ENCODE assay signal across 19 cellular contexts in genomic region chr10:113036636-113037035, GRCh38.
DNase-seq lines count a peak whose midpoint lies in the region; ATAC-seq, FAIRE-seq and TF ChIP-seq lines count a peak whose summit lies in the region.
"Had no signal": no experiment of that assay in that cellular context is flagged by ENCODE, and none has a peak within 500 bp of the region (broad histone marks: within the 10 kb centered on the region; RNA-seq: fewer than 3 reads in every experiment).

No MANE protein-coding gene starts in this region.

- no peaks in the 10 kb centered on the region for H3K4me1 Mint-ChIP-seq in T-helper 17 cell
- H3K4me1 Mint-ChIP-seq: B cell had no signal

- H4K20me1 ChIP-seq in endothelial cell of umbilical vein (replicated peaks; ENCODE audit: control insufficient read depth, extremely low read depth, insufficient read depth, low read length) (peaks cover 2% of the 10 kb centered on the region), smooth muscle cell (ENCODE audit: low read depth) (peaks cover 65% of the 10 kb centered on the region)

- H2AFZ ChIP-seq in endothelial cell of umbilical vein (ENCODE audit: low read depth, low read length) (no peak overlapping the region), smooth muscle cell (ENCODE audit: low read depth) (no peak overlapping the region)

- H3K4me1 ChIP-seq in ascending aorta (peaks cover 8 to 31% of the 10 kb centered on the region in 2 donors), endothelial cell of umbilical vein (ENCODE audit: control insufficient read depth, extremely low read depth, insufficient read depth, low read length) (peaks cover 7% of the 10 kb centered on the region), smooth muscle cell (ENCODE audit: low read depth) (peaks cover 22% of the 10 kb centered on the region), aorta (ENCODE audit: control insufficient read depth in 1 of 2, insufficient read depth in 2 of 2, low read length in 2 of 2) (peaks cover 9% of the 10 kb centered on the region in 2 donors)

- H3K36me3 Mint-ChIP-seq in T-helper 17 cell (ENCODE audit: low read depth), result no peaks in the 10 kb centered on the region
- H3K36me3 Mint-ChIP-seq: CD8-positive, alpha-beta T cell had no signal

- CTCF ChIA-PET in endothelial cell of umbilical vein (lab: Charles Lee), result interaction anchor here (0.9 kb wide), 1 partner anchor 11 kb away, joined by 3 read pairs; no protein-coding TSS in a partner anchor

- FAIRE-seq in endothelial cell of umbilical vein (lab: Jason Lieb, UNC), result no peak
- FAIRE-seq: GM12878, H1 had no signal

- H3K9me3 ChIP-seq in ascending aorta (no peaks in the 10 kb centered on the region), endothelial cell of umbilical vein (replicated peaks; ENCODE audit: control insufficient read depth, insufficient read depth, low read length) (no peaks in the 10 kb centered on the region), smooth muscle cell (replicated peaks; ENCODE audit: low read depth) (no peaks in the 10 kb centered on the region), aorta (ENCODE audit: control insufficient read depth, low read length) (no peaks in the 10 kb centered on the region), T-helper 17 cell (ENCODE audit: control insufficient read depth, low read length, poor library complexity, severe bottlenecking) (no peaks in the 10 kb centered on the region)

- intact Hi-C loops in ascending aorta (cut with DNase I), result loop anchor here (2.0 to 5.0 kb wide), 2 partner anchors 16 to 76 kb away; no protein-coding TSS in a partner anchor
- intact Hi-C loops in endothelial cell of umbilical vein (cut with micrococcal nuclease), result no loop called here
- intact Hi-C loops in aorta (cut with DNase I), result no loop called here

- H3K4me3 Mint-ChIP-seq in T-helper 17 cell, result no peak overlapping the region
- H3K4me3 Mint-ChIP-seq: B cell; CD8-positive, alpha-beta T cell; H9 had no signal

- POLR2A ChIA-PET in endothelial cell of umbilical vein (lab: Charles Lee), result no interaction called here

- H3K36me3 ChIP-seq in ascending aorta (no peaks in the 10 kb centered on the region), endothelial cell of umbilical vein (ENCODE audit: control insufficient read depth in 2 of 2, extremely low read depth in 1 of 2, insufficient read depth in 2 of 2, low read length in 2 of 2) (no peaks in the 10 kb centered on the region), smooth muscle cell (ENCODE audit: low read depth) (no peaks in the 10 kb centered on the region), aorta (ENCODE audit: control insufficient read depth in 1 of 2, insufficient read depth in 2 of 2, low read length in 1 of 2) (no peaks in the 10 kb centered on the region)

- H3K27me3 ChIP-seq in ascending aorta, result no peaks in the 10 kb centered on the region
- no peaks in the 10 kb centered on the region for H3K27me3 ChIP-seq in endothelial cell of umbilical vein (ENCODE audit: control insufficient read depth in 2 of 2, insufficient read depth in 2 of 2, low read length in 2 of 2)
- H3K27me3 ChIP-seq in smooth muscle cell (ENCODE audit: low read depth), result no peaks in the 10 kb centered on the region
- H3K27me3 ChIP-seq in aorta (ENCODE audit: control insufficient read depth in 1 of 2, insufficient read depth in 2 of 2, low read length in 1 of 2), result no peaks in the 10 kb centered on the region
- H3K27me3 ChIP-seq: BLaER1 treated with 17β-estradiol and CSF1 and Interleukin-3, amounts not matched to agents 10 nM and 100 nM had no signal

- H3K4me2 ChIP-seq in endothelial cell of umbilical vein (ENCODE audit: insufficient read depth, low read length) (no peak overlapping the region), smooth muscle cell (no peak overlapping the region)
- H3K4me2 ChIP-seq: BLaER1 treated with 17β-estradiol and CSF1 and Interleukin-3, amounts not matched to agents 10 nM and 100 nM had no signal

- TF ChIP-seq POLR2A in endothelial cell of umbilical vein (IDR thresholded peaks at IDR 0.05; ENCODE audit: low read depth, low read length), result no peak

- H3K27ac ChIP-seq in ascending aorta (peak overlapping the region; percentile 63 to 82), endothelial cell of umbilical vein (ENCODE audit: insufficient read depth, low read depth, low read length) (no peak overlapping the region), smooth muscle cell (ENCODE audit: low read depth) (peak overlapping the region; percentile 75), aorta (ENCODE audit: low read depth in 1 of 2, low read length in 2 of 2) (peak overlapping the region; percentile 76 to 84)
- H3K27ac ChIP-seq: BLaER1 treated with 17β-estradiol and CSF1 and Interleukin-3, amounts not matched to agents 10 nM and 100 nM had no signal

- WGBS in smooth muscle cell (ENCODE audit: low lambda C conversion rate), result 96% methylated on average over 2 of the region's 2 CpGs
- 7 to 19% methylated on average over 2 of the region's 2 CpGs for WGBS in aorta, 2 donors

- H3K4me3 ChIP-seq in ascending aorta (no peak overlapping the region), endothelial cell of umbilical vein (replicated peaks in 1 of 3; ENCODE audit: insufficient read depth in 1 of 3, low read depth in 1 of 3, low read length in 3 of 3) (no peak overlapping the region), smooth muscle cell (no peak overlapping the region), aorta (ENCODE audit: low read length in 2 of 2) (no peak overlapping the region)
- H3K4me3 ChIP-seq: BLaER1 treated with 17β-estradiol and CSF1 and Interleukin-3, amounts not matched to agents 10 nM and 100 nM; GM12878 had no signal

- DNase-seq in ascending aorta (ENCODE audit: low spot score in 2 of 2) (peak in 1 of 2 donors; percentile 51), endothelial cell of umbilical vein (ENCODE audit: low read depth, low spot score) (peak; percentile 65), smooth muscle cell (lab: John Stamatoyannopoulos, UW; ENCODE audit: unreplicated experiment) (no peak), aorta (no peak), nucleus accumbens (lab: John Stamatoyannopoulos, UW) (no peak), T-helper 17 cell (no peak)
- DNase-seq: 8988T; Calu3; CD8-positive, alpha-beta T cell; DMS 273 treated with DMSO at 0.1 percent for 48 hours; DMS53; DND-41; EL; H9 had no signal

- peaks cover 10% of the 10 kb centered on the region for H3F3A ChIP-seq in smooth muscle cell (ENCODE audit: low read depth)

- TF ChIP-seq CTCF in ascending aorta (IDR thresholded peaks at IDR 0.05), result no peak
- TF ChIP-seq CTCF in endothelial cell of umbilical vein (IDR thresholded peaks at IDR 0.05; ENCODE audit: extremely low read depth in 1 of 2, insufficient read depth in 1 of 2, low read depth in 1 of 2, low read length in 2 of 2), result no peak
- TF ChIP-seq CTCF in smooth muscle cell (IDR thresholded peaks at IDR 0.05; ENCODE audit: borderline replicate concordance, insufficient read depth, poor library complexity, severe bottlenecking), result no peak

- no peaks in the 10 kb centered on the region for H3K9me1 ChIP-seq in endothelial cell of umbilical vein (replicated peaks; ENCODE audit: control insufficient read depth, extremely low read depth, insufficient read depth, low read length)

- peaks cover 6% of the 10 kb centered on the region for H3K79me2 ChIP-seq in endothelial cell of umbilical vein (ENCODE audit: control insufficient read depth, insufficient read depth, low read length)
- H3K79me2 ChIP-seq in smooth muscle cell (ENCODE audit: low read depth), result peaks cover 96% of the 10 kb centered on the region

- H3K27ac Mint-ChIP-seq in T-helper 17 cell, result no peak overlapping the region
- H3K27ac Mint-ChIP-seq: B cell; CD8-positive, alpha-beta T cell had no signal

- dilution Hi-C loops in endothelial cell of umbilical vein (cut with MboI; ENCODE audit: extremely low pct_ligation_motif_present, low sequenced_read_pairs), result no loop called here

- H3K27me3 Mint-ChIP-seq in T-helper 17 cell, result no peaks in the 10 kb centered on the region

- H3K9ac ChIP-seq in endothelial cell of umbilical vein (replicated peaks; ENCODE audit: extremely low read depth, insufficient read depth, low read length) (no peak overlapping the region), smooth muscle cell (ENCODE audit: low read depth) (no peak overlapping the region)
- H3K9ac ChIP-seq: BLaER1 treated with 17β-estradiol and CSF1 and Interleukin-3, amounts not matched to agents 10 nM and 100 nM had no signal

- BruUV-seq in endothelial cell of umbilical vein (replicated peaks; lab: Mats Ljungman, UMichigan), result no TSS peak

- ATAC-seq in aorta (ENCODE audit: low FRiP score), result no peak
- no peak for ATAC-seq in GM19324 (IDR thresholded peaks at IDR 0.05; ENCODE audit: low FRiP score, unreplicated experiment)
- ATAC-seq in T-helper 17 cell, result no peak
- ATAC-seq: CD8-positive, alpha-beta T cell; GM12878 had no signal

TF ChIP-seq in endothelial cell of umbilical vein, 7 proteins besides CTCF, POLR2A, EP300 and RAD21:
- TF ChIP-seq MAX (IDR thresholded peaks at IDR 0.05; ENCODE audit: insufficient read depth, insufficient read length) (no peak), JUN (IDR thresholded peaks at IDR 0.05; ENCODE audit: borderline replicate concordance, insufficient read depth, insufficient read length, low read depth) (no peak), MYC (IDR thresholded peaks at IDR 0.05; ENCODE audit: low read depth, low read length) (no peak), EZH2 (IDR thresholded peaks at IDR 0.05; ENCODE audit: borderline replicate concordance, low read depth, low read length, severe bottlenecking) (no peak), GATA2 (IDR thresholded peaks at IDR 0.05; ENCODE audit: insufficient read depth, insufficient read length, low read depth, low read length) (no peak), POLR2AphosphoS5 (IDR thresholded peaks at IDR 0.05; ENCODE audit: insufficient read depth, low read depth, low read length) (no peak), FOS (IDR thresholded peaks at IDR 0.05; ENCODE audit: borderline replicate concordance, insufficient read depth, low read length) (no peak)
TF ChIP-seq in endothelial cell of umbilical vein: peak in this region for 0.
